In the genomic region with DNA sequence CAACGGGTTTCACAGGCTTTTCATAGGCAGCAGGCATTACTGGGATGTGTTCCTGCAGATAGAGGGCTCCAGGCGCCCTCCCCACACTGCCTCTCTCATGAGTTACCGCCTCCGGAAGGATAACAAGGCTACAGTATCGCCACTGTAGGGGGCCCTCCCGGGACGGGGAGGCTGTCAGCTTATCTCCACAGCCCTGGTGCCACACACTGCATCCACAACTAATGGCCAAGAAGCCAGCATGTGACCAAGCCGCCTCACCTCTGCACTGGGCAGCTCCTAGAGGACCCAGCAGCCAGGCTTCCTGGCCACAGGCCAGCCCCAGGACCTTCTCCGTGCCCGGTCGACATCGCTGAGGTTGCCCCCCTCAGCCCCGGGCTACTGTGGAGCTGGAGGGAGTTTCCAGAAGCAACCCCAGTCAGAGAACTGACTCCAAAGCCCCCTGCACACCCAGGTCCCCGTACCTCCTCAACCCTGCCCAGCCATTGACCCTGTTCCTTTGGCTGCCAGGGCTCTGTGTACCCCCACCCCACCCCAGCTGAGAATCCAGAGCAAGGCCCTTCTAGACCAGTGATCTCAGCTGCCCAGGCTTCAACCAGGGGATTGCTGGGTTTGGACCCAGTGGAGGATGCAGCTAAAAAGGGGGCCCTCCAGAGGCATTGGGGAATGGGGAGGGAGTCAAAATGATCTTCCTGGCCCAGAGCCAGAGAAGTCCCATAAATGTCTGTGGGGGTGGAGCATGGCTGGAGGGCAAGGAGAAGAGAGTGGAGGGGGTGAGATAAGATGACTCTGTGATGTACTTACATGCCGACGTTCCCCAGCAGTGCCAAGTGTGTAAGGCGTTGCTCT, we compare ENCODE assay signal across 1 cellular context.
TF ChIP-seq lines count a peak whose summit lies in the region.

No MANE protein-coding gene starts in this region.

TF ChIP-seq in K562, 482 proteins besides CTCF, POLR2A, EP300 and RAD21 (continued from another document and continues in another):
- TF ChIP-seq, protein P1, sequence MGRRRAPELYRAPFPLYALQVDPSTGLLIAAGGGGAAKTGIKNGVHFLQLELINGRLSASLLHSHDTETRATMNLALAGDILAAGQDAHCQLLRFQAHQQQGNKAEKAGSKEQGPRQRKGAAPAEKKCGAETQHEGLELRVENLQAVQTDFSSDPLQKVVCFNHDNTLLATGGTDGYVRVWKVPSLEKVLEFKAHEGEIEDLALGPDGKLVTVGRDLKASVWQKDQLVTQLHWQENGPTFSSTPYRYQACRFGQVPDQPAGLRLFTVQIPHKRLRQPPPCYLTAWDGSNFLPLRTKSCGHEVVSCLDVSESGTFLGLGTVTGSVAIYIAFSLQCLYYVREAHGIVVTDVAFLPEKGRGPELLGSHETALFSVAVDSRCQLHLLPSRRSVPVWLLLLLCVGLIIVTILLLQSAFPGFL (CRISPR knock-in tag; IDR thresholded peaks at IDR 0.05), result 0 out of 2 replicates have a peak, but pooled peaks have one; percentile 86
- TF ChIP-seq TAF7 (tag; IDR thresholded peaks at IDR 0.05) (peak; percentile 28; the same call in 1 of the 2 replicates), TEAD2 (tag; IDR thresholded peaks at IDR 0.05) (no peak), ETV5 (CRISPR knock-in tag; IDR thresholded peaks at IDR 0.05; ENCODE audit: low read depth) (peak; percentile 99), CBX1 (IDR thresholded peaks at IDR 0.05; ENCODE audit: low read depth) (0 out of 2 replicates have a peak, but pooled peaks have one; percentile 73), RHOXF2B (CRISPR knock-in tag; conservative IDR thresholded peaks at IDR 0.05) (0 out of 2 replicates have a peak, but pooled peaks have one; percentile 12), ZNF212 (CRISPR knock-in tag; IDR thresholded peaks at IDR 0.05) (no peak), MECOM (CRISPR knock-in tag; IDR thresholded peaks at IDR 0.05) (peak; percentile 80; the same call in 1 of the 2 replicates), CBX2 (IDR thresholded peaks at IDR 0.05; ENCODE audit: insufficient read depth, low read length, poor library complexity, severe bottlenecking) (no peak), ILF3 (IDR thresholded peaks at IDR 0.05; ENCODE audit: borderline replicate concordance) (no peak), ARID1B (IDR thresholded peaks at IDR 0.05) (peak; percentile 94), EGR1 (conservative IDR thresholded peaks at IDR 0.05) (peak; percentile 86), FOSL1 (tag; conservative IDR thresholded peaks at IDR 0.05) (peak; percentile 49; the same call in 1 of the 2 replicates), WHSC1 (IDR thresholded peaks at IDR 0.05; ENCODE audit: low read length) (no peak), ZNF699 (CRISPR knock-in tag; IDR thresholded peaks at IDR 0.05; ENCODE audit: insufficient replicate concordance) (no peak), GABPA (tag; conservative IDR thresholded peaks at IDR 0.05; ENCODE audit: low read depth) (peak; percentile 69), SNRNP70 (optimal IDR thresholded peaks at IDR 0.05; ENCODE audit: low read depth, low read length) (no peak), ETS2 (tag; IDR thresholded peaks at IDR 0.05; ENCODE audit: borderline replicate concordance, poor library complexity, severe bottlenecking) (no peak), ZNF644 (tag; IDR thresholded peaks at IDR 0.05; ENCODE audit: low read depth) (no peak), CREM (IDR thresholded peaks at IDR 0.05; ENCODE audit: low read depth) (peak; percentile 87), RBM39 (optimal IDR thresholded peaks at IDR 0.05; ENCODE audit: low read depth, low read length) (no peak), RB1 (IDR thresholded peaks at IDR 0.05; ENCODE audit: low read depth) (peak; percentile 68), RBM15 (IDR thresholded peaks at IDR 0.05; ENCODE audit: insufficient read depth, low read length) (no peak), PTRF (tag; IDR thresholded peaks at IDR 0.05) (no peak), RBFOX2 (IDR thresholded peaks at IDR 0.05; ENCODE audit: low read depth, low read length) (peak; percentile 89), CEBPB (tag; IDR thresholded peaks at IDR 0.05) (no peak), TFAM (CRISPR knock-in tag; conservative IDR thresholded peaks at IDR 0.05) (no peak), SMARCB1 (IDR thresholded peaks at IDR 0.05; ENCODE audit: insufficient read length, low read depth) (peak; percentile 92), SOX6 (IDR thresholded peaks at IDR 0.05) (peak; percentile 88), SIX5 (IDR thresholded peaks at IDR 0.05; ENCODE audit: borderline replicate concordance in 1 of 2, insufficient read depth in 1 of 2, low read depth in 1 of 2, low read length in 2 of 2) (no peak), PHB2 (IDR thresholded peaks at IDR 0.05; ENCODE audit: low read depth) (no peak), MIER1 (IDR thresholded peaks at IDR 0.05; ENCODE audit: low read depth) (no peak; the same call in 1 of the 2 replicates), IFI16 (CRISPR knock-in tag; IDR thresholded peaks at IDR 0.05) (no peak), ARNT (IDR thresholded peaks at IDR 0.05) (0 out of 4 replicates have a peak, but pooled peaks of 1 of the 2 experiments have one; percentile 30), RBM22 (IDR thresholded peaks at IDR 0.05; ENCODE audit: low read depth, low read length, poor library complexity, severe bottlenecking) (no peak), TAF9B (IDR thresholded peaks at IDR 0.05; ENCODE audit: partially characterized antibody) (no peak), LEF1 (IDR thresholded peaks at IDR 0.05) (peak; percentile 90), TRIM24 (IDR thresholded peaks at IDR 0.05) (peak; percentile 34 to 82; a peak in 3 of 4 replicates), SAFB (IDR thresholded peaks at IDR 0.05; ENCODE audit: borderline replicate concordance, low read depth, low read length) (no peak)
- TF ChIP-seq, protein P2, sequence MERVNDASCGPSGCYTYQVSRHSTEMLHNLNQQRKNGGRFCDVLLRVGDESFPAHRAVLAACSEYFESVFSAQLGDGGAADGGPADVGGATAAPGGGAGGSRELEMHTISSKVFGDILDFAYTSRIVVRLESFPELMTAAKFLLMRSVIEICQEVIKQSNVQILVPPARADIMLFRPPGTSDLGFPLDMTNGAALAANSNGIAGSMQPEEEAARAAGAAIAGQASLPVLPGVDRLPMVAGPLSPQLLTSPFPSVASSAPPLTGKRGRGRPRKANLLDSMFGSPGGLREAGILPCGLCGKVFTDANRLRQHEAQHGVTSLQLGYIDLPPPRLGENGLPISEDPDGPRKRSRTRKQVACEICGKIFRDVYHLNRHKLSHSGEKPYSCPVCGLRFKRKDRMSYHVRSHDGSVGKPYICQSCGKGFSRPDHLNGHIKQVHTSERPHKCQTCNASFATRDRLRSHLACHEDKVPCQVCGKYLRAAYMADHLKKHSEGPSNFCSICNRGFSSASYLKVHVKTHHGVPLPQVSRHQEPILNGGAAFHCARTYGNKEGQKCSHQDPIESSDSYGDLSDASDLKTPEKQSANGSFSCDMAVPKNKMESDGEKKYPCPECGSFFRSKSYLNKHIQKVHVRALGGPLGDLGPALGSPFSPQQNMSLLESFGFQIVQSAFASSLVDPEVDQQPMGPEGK (CRISPR knock-in tag; IDR thresholded peaks at IDR 0.05; ENCODE audit: borderline replicate concordance), result no peak
- TF ChIP-seq, protein P3, sequence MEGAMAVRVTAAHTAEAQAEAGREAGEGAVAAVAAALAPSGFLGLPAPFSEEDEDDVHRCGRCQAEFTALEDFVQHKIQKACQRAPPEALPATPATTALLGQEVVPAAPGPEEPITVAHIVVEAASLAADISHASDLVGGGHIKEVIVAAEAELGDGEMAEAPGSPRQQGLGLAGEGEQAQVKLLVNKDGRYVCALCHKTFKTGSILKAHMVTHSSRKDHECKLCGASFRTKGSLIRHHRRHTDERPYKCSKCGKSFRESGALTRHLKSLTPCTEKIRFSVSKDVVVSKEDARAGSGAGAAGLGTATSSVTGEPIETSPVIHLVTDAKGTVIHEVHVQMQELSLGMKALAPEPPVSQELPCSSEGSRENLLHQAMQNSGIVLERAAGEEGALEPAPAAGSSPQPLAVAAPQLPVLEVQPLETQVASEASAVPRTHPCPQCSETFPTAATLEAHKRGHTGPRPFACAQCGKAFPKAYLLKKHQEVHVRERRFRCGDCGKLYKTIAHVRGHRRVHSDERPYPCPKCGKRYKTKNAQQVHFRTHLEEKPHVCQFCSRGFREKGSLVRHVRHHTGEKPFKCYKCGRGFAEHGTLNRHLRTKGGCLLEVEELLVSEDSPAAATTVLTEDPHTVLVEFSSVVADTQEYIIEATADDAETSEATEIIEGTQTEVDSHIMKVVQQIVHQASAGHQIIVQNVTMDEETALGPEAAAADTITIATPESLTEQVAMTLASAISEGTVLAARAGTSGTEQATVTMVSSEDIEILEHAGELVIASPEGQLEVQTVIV (CRISPR knock-in tag; IDR thresholded peaks at IDR 0.05; ENCODE audit: borderline replicate concordance), result no peak
- TF ChIP-seq, protein P4, sequence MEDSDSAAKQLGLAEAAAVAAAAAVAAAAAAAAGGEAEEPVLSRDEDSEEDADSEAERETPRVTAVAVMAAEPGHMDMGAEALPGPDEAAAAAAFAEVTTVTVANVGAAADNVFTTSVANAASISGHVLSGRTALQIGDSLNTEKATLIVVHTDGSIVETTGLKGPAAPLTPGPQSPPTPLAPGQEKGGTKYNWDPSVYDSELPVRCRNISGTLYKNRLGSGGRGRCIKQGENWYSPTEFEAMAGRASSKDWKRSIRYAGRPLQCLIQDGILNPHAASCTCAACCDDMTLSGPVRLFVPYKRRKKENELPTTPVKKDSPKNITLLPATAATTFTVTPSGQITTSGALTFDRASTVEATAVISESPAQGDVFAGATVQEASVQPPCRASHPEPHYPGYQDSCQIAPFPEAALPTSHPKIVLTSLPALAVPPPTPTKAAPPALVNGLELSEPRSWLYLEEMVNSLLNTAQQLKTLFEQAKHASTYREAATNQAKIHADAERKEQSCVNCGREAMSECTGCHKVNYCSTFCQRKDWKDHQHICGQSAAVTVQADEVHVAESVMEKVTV (CRISPR knock-in tag; IDR thresholded peaks at IDR 0.05), result peak; percentile 5; the same call in 1 of the 2 replicates
- TF ChIP-seq, protein P5, sequence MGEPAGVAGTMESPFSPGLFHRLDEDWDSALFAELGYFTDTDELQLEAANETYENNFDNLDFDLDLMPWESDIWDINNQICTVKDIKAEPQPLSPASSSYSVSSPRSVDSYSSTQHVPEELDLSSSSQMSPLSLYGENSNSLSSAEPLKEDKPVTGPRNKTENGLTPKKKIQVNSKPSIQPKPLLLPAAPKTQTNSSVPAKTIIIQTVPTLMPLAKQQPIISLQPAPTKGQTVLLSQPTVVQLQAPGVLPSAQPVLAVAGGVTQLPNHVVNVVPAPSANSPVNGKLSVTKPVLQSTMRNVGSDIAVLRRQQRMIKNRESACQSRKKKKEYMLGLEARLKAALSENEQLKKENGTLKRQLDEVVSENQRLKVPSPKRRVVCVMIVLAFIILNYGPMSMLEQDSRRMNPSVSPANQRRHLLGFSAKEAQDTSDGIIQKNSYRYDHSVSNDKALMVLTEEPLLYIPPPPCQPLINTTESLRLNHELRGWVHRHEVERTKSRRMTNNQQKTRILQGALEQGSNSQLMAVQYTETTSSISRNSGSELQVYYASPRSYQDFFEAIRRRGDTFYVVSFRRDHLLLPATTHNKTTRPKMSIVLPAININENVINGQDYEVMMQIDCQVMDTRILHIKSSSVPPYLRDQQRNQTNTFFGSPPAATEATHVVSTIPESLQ (CRISPR knock-in tag; IDR thresholded peaks at IDR 0.05), result peak; percentile 96
- TF ChIP-seq, protein P6, sequence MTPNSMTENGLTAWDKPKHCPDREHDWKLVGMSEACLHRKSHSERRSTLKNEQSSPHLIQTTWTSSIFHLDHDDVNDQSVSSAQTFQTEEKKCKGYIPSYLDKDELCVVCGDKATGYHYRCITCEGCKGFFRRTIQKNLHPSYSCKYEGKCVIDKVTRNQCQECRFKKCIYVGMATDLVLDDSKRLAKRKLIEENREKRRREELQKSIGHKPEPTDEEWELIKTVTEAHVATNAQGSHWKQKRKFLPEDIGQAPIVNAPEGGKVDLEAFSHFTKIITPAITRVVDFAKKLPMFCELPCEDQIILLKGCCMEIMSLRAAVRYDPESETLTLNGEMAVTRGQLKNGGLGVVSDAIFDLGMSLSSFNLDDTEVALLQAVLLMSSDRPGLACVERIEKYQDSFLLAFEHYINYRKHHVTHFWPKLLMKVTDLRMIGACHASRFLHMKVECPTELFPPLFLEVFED (CRISPR knock-in tag; conservative IDR thresholded peaks at IDR 0.05), result no peak
- TF ChIP-seq, protein P7, sequence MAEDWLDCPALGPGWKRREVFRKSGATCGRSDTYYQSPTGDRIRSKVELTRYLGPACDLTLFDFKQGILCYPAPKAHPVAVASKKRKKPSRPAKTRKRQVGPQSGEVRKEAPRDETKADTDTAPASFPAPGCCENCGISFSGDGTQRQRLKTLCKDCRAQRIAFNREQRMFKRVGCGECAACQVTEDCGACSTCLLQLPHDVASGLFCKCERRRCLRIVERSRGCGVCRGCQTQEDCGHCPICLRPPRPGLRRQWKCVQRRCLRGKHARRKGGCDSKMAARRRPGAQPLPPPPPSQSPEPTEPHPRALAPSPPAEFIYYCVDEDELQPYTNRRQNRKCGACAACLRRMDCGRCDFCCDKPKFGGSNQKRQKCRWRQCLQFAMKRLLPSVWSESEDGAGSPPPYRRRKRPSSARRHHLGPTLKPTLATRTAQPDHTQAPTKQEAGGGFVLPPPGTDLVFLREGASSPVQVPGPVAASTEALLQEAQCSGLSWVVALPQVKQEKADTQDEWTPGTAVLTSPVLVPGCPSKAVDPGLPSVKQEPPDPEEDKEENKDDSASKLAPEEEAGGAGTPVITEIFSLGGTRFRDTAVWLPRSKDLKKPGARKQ (CRISPR knock-in tag; IDR thresholded peaks at IDR 0.05), result no peak
- TF ChIP-seq, protein P8, sequence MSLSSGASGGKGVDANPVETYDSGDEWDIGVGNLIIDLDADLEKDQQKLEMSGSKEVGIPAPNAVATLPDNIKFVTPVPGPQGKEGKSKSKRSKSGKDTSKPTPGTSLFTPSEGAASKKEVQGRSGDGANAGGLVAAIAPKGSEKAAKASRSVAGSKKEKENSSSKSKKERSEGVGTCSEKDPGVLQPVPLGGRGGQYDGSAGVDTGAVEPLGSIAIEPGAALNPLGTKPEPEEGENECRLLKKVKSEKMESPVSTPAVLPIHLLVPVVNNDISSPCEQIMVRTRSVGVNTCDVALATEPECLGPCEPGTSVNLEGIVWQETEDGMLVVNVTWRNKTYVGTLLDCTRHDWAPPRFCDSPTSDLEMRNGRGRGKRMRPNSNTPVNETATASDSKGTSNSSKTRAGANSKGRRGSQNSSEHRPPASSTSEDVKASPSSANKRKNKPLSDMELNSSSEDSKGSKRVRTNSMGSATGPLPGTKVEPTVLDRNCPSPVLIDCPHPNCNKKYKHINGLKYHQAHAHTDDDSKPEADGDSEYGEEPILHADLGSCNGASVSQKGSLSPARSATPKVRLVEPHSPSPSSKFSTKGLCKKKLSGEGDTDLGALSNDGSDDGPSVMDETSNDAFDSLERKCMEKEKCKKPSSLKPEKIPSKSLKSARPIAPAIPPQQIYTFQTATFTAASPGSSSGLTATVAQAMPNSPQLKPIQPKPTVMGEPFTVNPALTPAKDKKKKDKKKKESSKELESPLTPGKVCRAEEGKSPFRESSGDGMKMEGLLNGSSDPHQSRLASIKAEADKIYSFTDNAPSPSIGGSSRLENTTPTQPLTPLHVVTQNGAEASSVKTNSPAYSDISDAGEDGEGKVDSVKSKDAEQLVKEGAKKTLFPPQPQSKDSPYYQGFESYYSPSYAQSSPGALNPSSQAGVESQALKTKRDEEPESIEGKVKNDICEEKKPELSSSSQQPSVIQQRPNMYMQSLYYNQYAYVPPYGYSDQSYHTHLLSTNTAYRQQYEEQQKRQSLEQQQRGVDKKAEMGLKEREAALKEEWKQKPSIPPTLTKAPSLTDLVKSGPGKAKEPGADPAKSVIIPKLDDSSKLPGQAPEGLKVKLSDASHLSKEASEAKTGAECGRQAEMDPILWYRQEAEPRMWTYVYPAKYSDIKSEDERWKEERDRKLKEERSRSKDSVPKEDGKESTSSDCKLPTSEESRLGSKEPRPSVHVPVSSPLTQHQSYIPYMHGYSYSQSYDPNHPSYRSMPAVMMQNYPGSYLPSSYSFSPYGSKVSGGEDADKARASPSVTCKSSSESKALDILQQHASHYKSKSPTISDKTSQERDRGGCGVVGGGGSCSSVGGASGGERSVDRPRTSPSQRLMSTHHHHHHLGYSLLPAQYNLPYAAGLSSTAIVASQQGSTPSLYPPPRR (CRISPR knock-in tag; IDR thresholded peaks at IDR 0.05; ENCODE audit: borderline replicate concordance), result no peak
